Comparison of ENCODE assay signal across 16 cellular contexts in genomic region chr1:30950700-30951099, GRCh38. TPM values are rescaled to one million over a fixed set of nuclear protein-coding genes. Genes with fewer than 3 reads are reported as not detected.
A peak's percentile ranks its signal among the peaks of the same experiment; 100 is the strongest.
DNase-seq lines count a peak whose midpoint lies in the region; ATAC-seq, FAIRE-seq and TF ChIP-seq lines count a peak whose summit lies in the region.
"Had no signal": no experiment of that assay in that cellular context is flagged by ENCODE, and none has a peak within 500 bp of the region (broad histone marks: within the 10 kb centered on the region; RNA-seq: fewer than 3 reads in every experiment).

No MANE protein-coding gene starts in this region.

- H3K4me1 Mint-ChIP-seq in activated CD4-positive, alpha-beta memory T cell treated with anti-CD3 and anti-CD28 coated beads for 36 hours (ENCODE audit: low read depth): peaks cover 4% of the 10 kb centered on the region
- peaks cover 7% of the 10 kb centered on the region for H3K4me1 Mint-ChIP-seq in activated CD4-positive, alpha-beta memory T cell treated with anti-CD3 and anti-CD28 coated beads, Interleukin-2, amount 10 ng/mL, durations not matched to agents 7 days and 5 days

- H3K4me1 ChIP-seq in liver (ENCODE audit: control insufficient read depth in 4 of 4, insufficient read depth in 4 of 4, low read length in 3 of 4): peaks cover 0 to 9% (median 1%) of the 10 kb centered on the region in 4 donors
- no peaks in the 10 kb centered on the region for H3K4me1 ChIP-seq in HepG2 (ENCODE audit: insufficient read depth, low read length)
- H3K4me1 ChIP-seq in endocrine pancreas (ENCODE audit: control insufficient read depth, insufficient read depth, low read length): peaks cover 11% of the 10 kb centered on the region
- H3K4me1 ChIP-seq: BLaER1 treated with 17β-estradiol and CSF1 and Interleukin-3, amounts not matched to agents 10 nM and 100 nM; Caco-2; HAP-1 had no signal

- no peak overlapping the region for H3K4me2 ChIP-seq in HepG2 (ENCODE audit: low read depth, low read length)
- H3K4me2 ChIP-seq: BLaER1 treated with 17β-estradiol and CSF1 and Interleukin-3, amounts not matched to agents 10 nM and 100 nM had no signal

- H4K20me1 ChIP-seq in HepG2 (ENCODE audit: insufficient read depth, low read length): peaks cover 12% of the 10 kb centered on the region

- H3K4me3 ChIP-seq in liver (ENCODE audit: low read depth in 1 of 3, low read length in 3 of 3) (no peak overlapping the region), HepG2 (replicated peaks in 1 of 3; ENCODE audit: insufficient read depth in 1 of 3, low read depth in 2 of 3, low read length in 3 of 3) (no peak overlapping the region), endocrine pancreas (ENCODE audit: control insufficient read depth, insufficient read depth, low read length) (peak overlapping the region; percentile 45)
- H3K4me3 ChIP-seq: BLaER1 treated with 17β-estradiol and CSF1 and Interleukin-3, amounts not matched to agents 10 nM and 100 nM; GM23248; HAP-1 had no signal

- H3K36me3 ChIP-seq in liver (ENCODE audit: control insufficient read depth in 4 of 4, insufficient read depth in 3 of 4, low read depth in 1 of 4, low read length in 3 of 4): peaks cover 12 to 55% (median 47%) of the 10 kb centered on the region in 4 donors
- H3K36me3 ChIP-seq in HepG2 (replicated peaks in 1 of 2; ENCODE audit: control insufficient read depth in 1 of 2, insufficient read depth in 2 of 2, low read length in 2 of 2): peaks cover 29 to 83% of the 10 kb centered on the region in 2 experiments
- H3K36me3 ChIP-seq in endocrine pancreas (ENCODE audit: control insufficient read depth, insufficient read depth, low read length): peaks cover 13% of the 10 kb centered on the region

- FAIRE-seq in HepG2 (lab: Jason Lieb, UNC): no peak
- FAIRE-seq: D721Med, G401.6, GM12891, GM18507 had no signal

- ATAC-seq in HepG2: no peak

- in situ Hi-C loops in HepG2 (cut with HindIII; ENCODE audit: extremely low pct_ligation_motif_present, low pct_unique_long_range_greater_than_20kb) (no loop called here), GM13976 (cut with MboI; ENCODE audit: low sequenced_read_pairs, unreplicated experiment) (no loop called here), KBM-7 (cut with MboI; ENCODE audit: low pct_unique_long_range_greater_than_20kb, low sequenced_read_pairs) (no loop called here)

- no peaks in the 10 kb centered on the region for H3K27me3 Mint-ChIP-seq in activated CD4-positive, alpha-beta memory T cell treated with anti-CD3 and anti-CD28 coated beads for 36 hours
- H3K27me3 Mint-ChIP-seq in activated CD4-positive, alpha-beta memory T cell treated with anti-CD3 and anti-CD28 coated beads, Interleukin-2, amount 10 ng/mL, durations not matched to agents 7 days and 5 days: no peaks in the 10 kb centered on the region
- H3K27me3 Mint-ChIP-seq: B cell had no signal

- TF ChIP-seq POLR2A in HepG2 (IDR thresholded peaks at IDR 0.05; ENCODE audit: insufficient read depth in 1 of 2, low read depth in 2 of 2, low read length in 2 of 2): no peak

- peaks cover 46% of the 10 kb centered on the region for H3K36me3 Mint-ChIP-seq in activated CD4-positive, alpha-beta memory T cell treated with anti-CD3 and anti-CD28 coated beads for 36 hours
- peaks cover 70% of the 10 kb centered on the region for H3K36me3 Mint-ChIP-seq in activated CD4-positive, alpha-beta memory T cell treated with anti-CD3 and anti-CD28 coated beads, Interleukin-2, amount 10 ng/mL, durations not matched to agents 7 days and 5 days (ENCODE audit: low read depth)

- no peak overlapping the region for H3K27ac ChIP-seq in liver (ENCODE audit: low read depth in 1 of 2, low read length in 2 of 2)
- H3K27ac ChIP-seq in HepG2 (ENCODE audit: extremely low read length, insufficient read depth, low read length): no peak overlapping the region
- H3K27ac ChIP-seq: BLaER1 treated with 17β-estradiol and CSF1 and Interleukin-3, amounts not matched to agents 10 nM and 100 nM; GM23248 had no signal

- BruUV-seq in HepG2 (replicated peaks; lab: Mats Ljungman, UMichigan): no TSS peak

- POLR2A ChIA-PET in activated CD4-positive, alpha-beta memory T cell treated with anti-CD3 and anti-CD28 coated beads for 36 hours (lab: Charles Lee): no interaction called here
- POLR2A ChIA-PET in activated CD4-positive, alpha-beta memory T cell treated with anti-CD3 and anti-CD28 coated beads, Interleukin-2, amount 10 ng/mL, durations not matched to agents 7 days and 5 days (lab: Charles Lee): no interaction called here
- POLR2A ChIA-PET in HepG2 (lab: Yijun Ruan, JAX): no interaction called here

- TF ChIP-seq EP300 in HepG2 (IDR thresholded peaks at IDR 0.05; ENCODE audit: low read depth in 2 of 2, low read length in 2 of 2): no peak
- no peak for TF ChIP-seq EP300 in HepG2 (CRISPR knock-in tag; IDR thresholded peaks at IDR 0.05; ENCODE audit: borderline replicate concordance)

- no peaks in the 10 kb centered on the region for H3K79me2 ChIP-seq in HepG2 (ENCODE audit: insufficient read depth, low read length)

- TF ChIP-seq RAD21 in liver (IDR thresholded peaks at IDR 0.05): peak; percentile 52 to 57
- no peak for TF ChIP-seq RAD21 in HepG2 (CRISPR knock-in tag; IDR thresholded peaks at IDR 0.05)

- no peaks in the 10 kb centered on the region for H3K27me3 ChIP-seq in liver (ENCODE audit: control insufficient read depth in 4 of 4, insufficient read depth in 4 of 4, low read length in 3 of 4)
- H3K27me3 ChIP-seq in HepG2 (ENCODE audit: control insufficient read depth in 1 of 2, insufficient read depth in 2 of 2, low read length in 2 of 2): no peaks in the 10 kb centered on the region
- no peaks in the 10 kb centered on the region for H3K27me3 ChIP-seq in endocrine pancreas (ENCODE audit: control insufficient read depth, insufficient read depth, low read length)
- H3K27me3 ChIP-seq: BLaER1 treated with 17β-estradiol and CSF1 and Interleukin-3, amounts not matched to agents 10 nM and 100 nM had no signal

- no peak overlapping the region for H3K4me3 Mint-ChIP-seq in activated CD4-positive, alpha-beta memory T cell treated with anti-CD3 and anti-CD28 coated beads for 36 hours
- H3K4me3 Mint-ChIP-seq in activated CD4-positive, alpha-beta memory T cell treated with anti-CD3 and anti-CD28 coated beads, Interleukin-2, amount 10 ng/mL, durations not matched to agents 7 days and 5 days: no peak overlapping the region
- H3K4me3 Mint-ChIP-seq: B cell had no signal

- no peak overlapping the region for H3K9ac ChIP-seq in liver (ENCODE audit: low read depth in 1 of 2, low read length in 2 of 2)
- H3K9ac ChIP-seq in HepG2 (ENCODE audit: insufficient read depth, low read depth, low read length): no peak overlapping the region
- H3K9ac ChIP-seq in endocrine pancreas (ENCODE audit: control insufficient read depth, insufficient read depth, low read length): no peak overlapping the region
- H3K9ac ChIP-seq: BLaER1 treated with 17β-estradiol and CSF1 and Interleukin-3, amounts not matched to agents 10 nM and 100 nM; GM23248 had no signal

- H3K9me3 ChIP-seq in liver (ENCODE audit: control insufficient read depth in 4 of 4, low read length in 3 of 4) (no peaks in the 10 kb centered on the region), HepG2 (ENCODE audit: low read length) (no peaks in the 10 kb centered on the region), endocrine pancreas (ENCODE audit: control insufficient read depth, low read length) (no peaks in the 10 kb centered on the region)
- H3K9me3 ChIP-seq: BLaER1 treated with 17β-estradiol and CSF1 and Interleukin-3, amounts not matched to agents 10 nM and 100 nM; Caco-2; HAP-1 had no signal

- intact Hi-C loops in activated CD4-positive, alpha-beta memory T cell treated with anti-CD3 and anti-CD28 coated beads for 36 hours (cut with micrococcal nuclease): loop anchor here (2.0 kb wide), 1 partner anchor 20 kb away; no protein-coding TSS in a partner anchor
- intact Hi-C loops in HepG2 (cut with micrococcal nuclease; ENCODE audit: unreplicated experiment): no loop called here

- CTCF ChIA-PET in activated CD4-positive, alpha-beta memory T cell treated with anti-CD3 and anti-CD28 coated beads for 36 hours (lab: Charles Lee): interaction anchor here (0.7 to 2.2 kb wide), 2 partner anchors 22 to 233 kb away, joined by 3 to 7 read pairs; no protein-coding TSS in a partner anchor
- CTCF ChIA-PET in activated CD4-positive, alpha-beta memory T cell treated with anti-CD3 and anti-CD28 coated beads, Interleukin-2, amount 10 ng/mL, durations not matched to agents 7 days and 5 days (lab: Charles Lee): no interaction called here
- CTCF ChIA-PET in HepG2 (lab: Yijun Ruan, JAX; ENCODE audit: low intra/inter-chr PET ratio, low total read pairs): no interaction called here

- 46% methylated on average over 5 of the region's 5 CpGs for WGBS in liver
- 95% methylated on average over 5 of the region's 5 CpGs for whole genome bisulfite sequencing in HepG2 (ENCODE audit: low lambda C conversion rate)

- no peak overlapping the region for H2AFZ ChIP-seq in HepG2 (ENCODE audit: low read length)
- H2AFZ ChIP-seq: GM23248 had no signal

- no peaks in the 10 kb centered on the region for H3K9me3 Mint-ChIP-seq in activated CD4-positive, alpha-beta memory T cell treated with anti-CD3 and anti-CD28 coated beads for 36 hours
- H3K9me3 Mint-ChIP-seq in activated CD4-positive, alpha-beta memory T cell treated with anti-CD3 and anti-CD28 coated beads, Interleukin-2, amount 10 ng/mL, durations not matched to agents 7 days and 5 days: no peaks in the 10 kb centered on the region

- peak overlapping the region; percentile 10 for H3K27ac Mint-ChIP-seq in activated CD4-positive, alpha-beta memory T cell treated with anti-CD3 and anti-CD28 coated beads for 36 hours
- no peak overlapping the region for H3K27ac Mint-ChIP-seq in activated CD4-positive, alpha-beta memory T cell treated with anti-CD3 and anti-CD28 coated beads, Interleukin-2, amount 10 ng/mL, durations not matched to agents 7 days and 5 days

- TF ChIP-seq CTCF in liver (IDR thresholded peaks at IDR 0.05; ENCODE audit: low read depth, low read length, missing input control): no peak
- no peak for TF ChIP-seq CTCF in HepG2 (CRISPR knock-in tag; IDR thresholded peaks at IDR 0.05)
- TF ChIP-seq CTCF in GM13976 (IDR thresholded peaks at IDR 0.05; ENCODE audit: borderline replicate concordance, control extremely low read depth, extremely low read depth, insufficient read depth, missing control alignments): no peak

- DNase-seq in activated CD4-positive, alpha-beta memory T cell treated with anti-CD3 and anti-CD28 coated beads for 36 hours: no peak
- DNase-seq in activated CD4-positive, alpha-beta memory T cell treated with anti-CD3 and anti-CD28 coated beads, Interleukin-2, amount 10 ng/mL, durations not matched to agents 7 days and 5 days: no peak
- DNase-seq in HepG2 (ENCODE audit: low spot score): no peak
- DNase-seq in GM13976 (ENCODE audit: low spot score): no peak
- DNase-seq in KBM-7: no peak
- DNase-seq: Caco-2, GM23248 had no signal

RNA-seq across cellular contexts. Expression of gene SDC3, which starts 42.1 kb away (rescaled TPM):
- total RNA-seq in activated CD4-positive, alpha-beta memory T cell treated with anti-CD3 and anti-CD28 coated beads for 36 hours: under 1 TPM; 0.12 to 0.17 TPM
- not detected for total RNA-seq in activated CD4-positive, alpha-beta memory T cell treated with anti-CD3 and anti-CD28 coated beads, Interleukin-2, amount 10 ng/mL, durations not matched to agents 7 days and 5 days
- total RNA-seq in liver (10 to 100 TPM; 14.0 to 27.5 TPM), HepG2 (2016; rRNA removed; fragmentation: Illumina TruSeq; extraction: Trizol) (0.18 and 0.49 TPM in 2 replicates)
- polyA plus RNA-seq in liver (10 to 100 TPM in 1 of 2 donors, 1 to 10 TPM in 1; 3.3 to 19.2 TPM), HepG2 (2011; rRNA removed) (0.84 and 0.85 TPM in 2 replicates)
- total RNA-seq in HepG2 (2016; cell fraction: cytosol; rRNA removed; fragmentation: Illumina TruSeq; extraction: Trizol; ENCODE audit: low read depth): 0.10 and 0.26 TPM in 2 replicates
- total RNA-seq in HepG2 (2016; cell fraction: insoluble cytoplasmic fraction; rRNA removed; fragmentation: Illumina TruSeq; extraction: Trizol): 0.25 and 0.61 TPM in 2 replicates
- total RNA-seq in HepG2 (2016; cell fraction: membrane; rRNA removed; fragmentation: Illumina TruSeq; extraction: Trizol): 0.24 and 0.40 TPM in 2 replicates
- 0.47 and 0.78 TPM in 2 replicates for total RNA-seq in HepG2 (2016; cell fraction: nucleus; rRNA removed; fragmentation: Illumina TruSeq; extraction: Trizol)
- 0.64 and 0.74 TPM in 2 replicates for polyA plus RNA-seq in HepG2 (2011; cell fraction: cytosol; rRNA removed)
- 1.3 and 1.4 TPM in 2 replicates for polyA plus RNA-seq in HepG2 (2011; cell fraction: nucleus; rRNA removed)
- 0.98 and 2.3 TPM in 2 replicates for polyA plus RNA-seq in HepG2 (2012)
- polyA plus RNA-seq in HepG2 (2016; cell fraction: cytosol; fragmentation: Illumina TruSeq; extraction: Trizol; ENCODE audit: low read depth): 0.11 and 0.24 TPM in 2 replicates
- 0.69 and 0.96 TPM in 2 replicates for polyA plus RNA-seq in HepG2 (2016; cell fraction: insoluble cytoplasmic fraction; fragmentation: Illumina TruSeq; extraction: Trizol; ENCODE audit: low read depth)
- 0.35 and 0.79 TPM in 2 replicates for polyA plus RNA-seq in HepG2 (2016; cell fraction: membrane; fragmentation: Illumina TruSeq; extraction: Trizol; ENCODE audit: low read depth)
- 1.5 and 1.7 TPM in 2 replicates for polyA plus RNA-seq in HepG2 (2016; cell fraction: nucleus; fragmentation: Illumina TruSeq; extraction: Trizol; ENCODE audit: insufficient read depth, low read depth)
- polyA minus RNA-seq in HepG2 (2011; rRNA and poly(A)+ RNA removed; ENCODE audit: low replicate concordance): 1.8 and 6.1 TPM in 2 replicates
- 0.89 and 2.0 TPM in 2 replicates for polyA minus RNA-seq in HepG2 (2011; cell fraction: cytosol; rRNA and poly(A)+ RNA removed)
- 0.37 and 0.77 TPM in 2 replicates for polyA minus RNA-seq in HepG2 (2011; cell fraction: nucleus; rRNA and poly(A)+ RNA removed)

Comparison
In these comparisons a context has a peak if more than half of its experiments do, and no peak if none do; other contexts are left out.
1. RNA of gene SDC3, which starts 42.1 kb away (total RNA-seq): 14.0 to 27.5 TPM in liver; 0.10 to 0.78 TPM in HepG2, 0.12 to 0.17 TPM in activated CD4-positive, alpha-beta memory T cell treated with anti-CD3 and anti-CD28 coated beads for 36 hours and not detected in activated CD4-positive, alpha-beta memory T cell treated with anti-CD3 and anti-CD28 coated beads, Interleukin-2, amount 10 ng/mL, durations not matched to agents 7 days and 5 days; every median in the first group is over 4 times any median in the second.